14 cellular contexts compared by ENCODE assay signal in the genomic region with DNA sequence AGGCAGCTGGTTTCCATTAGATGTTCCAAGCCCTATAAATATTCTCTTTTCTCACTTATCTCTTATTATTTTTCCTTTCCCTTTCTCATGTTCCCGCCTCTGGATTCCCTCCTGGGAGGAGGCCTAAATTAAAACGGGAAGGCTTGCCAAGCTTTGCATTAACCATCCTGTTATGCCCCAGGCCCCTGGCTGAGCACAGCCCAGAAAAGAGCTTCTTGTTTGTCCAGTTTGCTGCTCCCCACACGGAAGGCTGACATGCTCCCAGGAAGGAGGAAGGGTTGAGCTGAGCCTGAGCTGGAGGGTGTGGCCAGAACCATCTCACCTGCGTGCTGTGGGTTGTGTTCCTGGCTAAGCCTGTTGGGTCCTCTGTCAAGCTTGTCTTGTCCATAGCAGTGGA.
DNase-seq lines count a peak whose midpoint lies in the region; ATAC-seq and TF ChIP-seq lines count a peak whose summit lies in the region.
"Had no signal": no experiment of that assay in that cellular context is flagged by ENCODE, and none has a peak within 500 bp of the region (broad histone marks: within the 10 kb centered on the region; RNA-seq: fewer than 3 reads in every experiment).

No MANE protein-coding gene starts in this region.

- no peaks in the 10 kb centered on the region for H3K36me3 ChIP-seq in mesodermal cell (ENCODE audit: control insufficient read depth, insufficient read depth, low read length)

- DNase-seq in NCI-H2107 treated with DMSO at 0.1 percent for 48 hours (lab: John Stamatoyannopoulos, UW; ENCODE audit: unreplicated experiment) (peak; percentile 58), NCI-H2107 (lab: John Stamatoyannopoulos, UW) (no peak), WTC11 (ENCODE audit: low spot score) (no peak), ureter (ENCODE audit: low spot score) (peak; percentile 67), SHP77 (lab: John Stamatoyannopoulos, UW) (no peak)
- DNase-seq in stimulated activated CD4-positive, alpha-beta T cell treated with anti-CD3 and anti-CD28 coated beads, Interleukin-1b, Interleukin-23, amount 100 ng/mL, for 48 hours = no peak
- DNase-seq: erythroblast; GF-D8; NCI-H1105 treated with DMSO at 0.1 percent for 48 hours; stimulated activated naive CD8-positive, alpha-beta T cell treated with anti-CD3 and anti-CD28 coated beads, Interleukin-15, Interleukin-2, amounts not matched to agents 100 U/mL and 50 U/mL, for 24 hours; T-helper 1 cell had no signal

- peak overlapping the region; percentile 10 for H3K27ac ChIP-seq in mesodermal cell (ENCODE audit: low read depth, low read length, severe bottlenecking)
- H3K27ac ChIP-seq: A549 had no signal

- H3K4me3 Mint-ChIP-seq in WTC11 = no peak overlapping the region

- no peak overlapping the region for H3K4me3 ChIP-seq in mesodermal cell (ENCODE audit: extremely low read depth, insufficient read depth, low read length, poor library complexity, severe bottlenecking)
- H3K4me3 ChIP-seq: A549 had no signal

- H3K4me1 ChIP-seq in mesodermal cell (ENCODE audit: control insufficient read depth, insufficient read depth, low read length, poor library complexity, severe bottlenecking) = peaks cover 10% of the 10 kb centered on the region
- H3K4me1 ChIP-seq: A549 had no signal

- H3K27me3 Mint-ChIP-seq in WTC11 (ENCODE audit: low read depth) = peaks cover 17% of the 10 kb centered on the region

- 68 to 87% methylated on average over 3 of the region's 4 CpGs for WGBS in mesodermal cell (ENCODE audit: insufficient coverage in 2 of 2), 2 experiments

- TF ChIP-seq CTCF in WTC11 (IDR thresholded peaks at IDR 0.05) = no peak

- no peaks in the 10 kb centered on the region for H3K36me3 Mint-ChIP-seq in WTC11

- CTCF ChIA-PET in WTC11 (lab: Charles Lee) = interaction anchor here (0.6 to 1.2 kb wide), 2 partner anchors 43 to 140 kb away, joined by 3 read pairs; no protein-coding TSS in a partner anchor

- ATAC-seq in WTC11 (peak; percentile 15; the same call in 1 of the 2 replicates), HG02588 (IDR thresholded peaks at IDR 0.05; ENCODE audit: unreplicated experiment) (no peak)
- ATAC-seq: A549; stimulated activated naive CD8-positive, alpha-beta T cell treated with anti-CD3 and anti-CD28 coated beads, Interleukin-15, Interleukin-2, amounts not matched to agents 100 U/mL and 50 U/mL, for 24 hours had no signal

- H3K9me3 ChIP-seq in mesodermal cell (ENCODE audit: control insufficient read depth, low read length) = no peaks in the 10 kb centered on the region
- H3K9me3 ChIP-seq: A549 had no signal

- POLR2A ChIA-PET in WTC11 (lab: Charles Lee) = no interaction called here

- no peak overlapping the region for H3K27ac Mint-ChIP-seq in WTC11

- no peaks in the 10 kb centered on the region for H3K9me3 Mint-ChIP-seq in WTC11

- H3K4me1 Mint-ChIP-seq in WTC11 = peaks cover 60% of the 10 kb centered on the region

TF ChIP-seq in WTC11, 78 proteins besides CTCF, POLR2A, EP300 and RAD21:
- TF ChIP-seq IRF2 (CRISPR knock-in tag; IDR thresholded peaks at IDR 0.05; ENCODE audit: borderline replicate concordance, low read depth) (no peak), NFE2L1 (CRISPR knock-in tag; IDR thresholded peaks at IDR 0.05) (no peak), ZNF423 (CRISPR knock-in tag; IDR thresholded peaks at IDR 0.05) (no peak), TEAD1 (CRISPR knock-in tag; IDR thresholded peaks at IDR 0.05) (no peak), FOXP1 (CRISPR knock-in tag; IDR thresholded peaks at IDR 0.05; ENCODE audit: borderline replicate concordance) (no peak), JUN (CRISPR knock-in tag; IDR thresholded peaks at IDR 0.05) (no peak), FOXJ3 (CRISPR knock-in tag; IDR thresholded peaks at IDR 0.05; ENCODE audit: borderline replicate concordance) (no peak), CREB1 (CRISPR knock-in tag; IDR thresholded peaks at IDR 0.05) (no peak), FOXK1 (CRISPR knock-in tag; IDR thresholded peaks at IDR 0.05) (no peak), NR1H2 (CRISPR knock-in tag; IDR thresholded peaks at IDR 0.05) (no peak)
- TF ChIP-seq, protein P1, sequence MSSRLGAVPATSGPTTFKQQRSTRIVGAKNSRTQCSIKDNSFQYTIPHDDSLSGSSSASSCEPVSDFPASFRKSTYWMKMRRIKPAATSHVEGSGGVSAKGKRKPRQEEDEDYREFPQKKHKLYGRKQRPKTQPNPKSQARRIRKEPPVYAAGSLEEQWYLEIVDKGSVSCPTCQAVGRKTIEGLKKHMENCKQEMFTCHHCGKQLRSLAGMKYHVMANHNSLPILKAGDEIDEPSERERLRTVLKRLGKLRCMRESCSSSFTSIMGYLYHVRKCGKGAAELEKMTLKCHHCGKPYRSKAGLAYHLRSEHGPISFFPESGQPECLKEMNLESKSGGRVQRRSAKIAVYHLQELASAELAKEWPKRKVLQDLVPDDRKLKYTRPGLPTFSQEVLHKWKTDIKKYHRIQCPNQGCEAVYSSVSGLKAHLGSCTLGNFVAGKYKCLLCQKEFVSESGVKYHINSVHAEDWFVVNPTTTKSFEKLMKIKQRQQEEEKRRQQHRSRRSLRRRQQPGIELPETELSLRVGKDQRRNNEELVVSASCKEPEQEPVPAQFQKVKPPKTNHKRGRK (CRISPR knock-in tag; IDR thresholded peaks at IDR 0.05; ENCODE audit: borderline replicate concordance) = no peak
- TF ChIP-seq, protein P2, sequence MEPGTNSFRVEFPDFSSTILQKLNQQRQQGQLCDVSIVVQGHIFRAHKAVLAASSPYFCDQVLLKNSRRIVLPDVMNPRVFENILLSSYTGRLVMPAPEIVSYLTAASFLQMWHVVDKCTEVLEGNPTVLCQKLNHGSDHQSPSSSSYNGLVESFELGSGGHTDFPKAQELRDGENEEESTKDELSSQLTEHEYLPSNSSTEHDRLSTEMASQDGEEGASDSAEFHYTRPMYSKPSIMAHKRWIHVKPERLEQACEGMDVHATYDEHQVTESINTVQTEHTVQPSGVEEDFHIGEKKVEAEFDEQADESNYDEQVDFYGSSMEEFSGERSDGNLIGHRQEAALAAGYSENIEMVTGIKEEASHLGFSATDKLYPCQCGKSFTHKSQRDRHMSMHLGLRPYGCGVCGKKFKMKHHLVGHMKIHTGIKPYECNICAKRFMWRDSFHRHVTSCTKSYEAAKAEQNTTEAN (CRISPR knock-in tag; IDR thresholded peaks at IDR 0.05) = no peak
- TF ChIP-seq, protein P3, sequence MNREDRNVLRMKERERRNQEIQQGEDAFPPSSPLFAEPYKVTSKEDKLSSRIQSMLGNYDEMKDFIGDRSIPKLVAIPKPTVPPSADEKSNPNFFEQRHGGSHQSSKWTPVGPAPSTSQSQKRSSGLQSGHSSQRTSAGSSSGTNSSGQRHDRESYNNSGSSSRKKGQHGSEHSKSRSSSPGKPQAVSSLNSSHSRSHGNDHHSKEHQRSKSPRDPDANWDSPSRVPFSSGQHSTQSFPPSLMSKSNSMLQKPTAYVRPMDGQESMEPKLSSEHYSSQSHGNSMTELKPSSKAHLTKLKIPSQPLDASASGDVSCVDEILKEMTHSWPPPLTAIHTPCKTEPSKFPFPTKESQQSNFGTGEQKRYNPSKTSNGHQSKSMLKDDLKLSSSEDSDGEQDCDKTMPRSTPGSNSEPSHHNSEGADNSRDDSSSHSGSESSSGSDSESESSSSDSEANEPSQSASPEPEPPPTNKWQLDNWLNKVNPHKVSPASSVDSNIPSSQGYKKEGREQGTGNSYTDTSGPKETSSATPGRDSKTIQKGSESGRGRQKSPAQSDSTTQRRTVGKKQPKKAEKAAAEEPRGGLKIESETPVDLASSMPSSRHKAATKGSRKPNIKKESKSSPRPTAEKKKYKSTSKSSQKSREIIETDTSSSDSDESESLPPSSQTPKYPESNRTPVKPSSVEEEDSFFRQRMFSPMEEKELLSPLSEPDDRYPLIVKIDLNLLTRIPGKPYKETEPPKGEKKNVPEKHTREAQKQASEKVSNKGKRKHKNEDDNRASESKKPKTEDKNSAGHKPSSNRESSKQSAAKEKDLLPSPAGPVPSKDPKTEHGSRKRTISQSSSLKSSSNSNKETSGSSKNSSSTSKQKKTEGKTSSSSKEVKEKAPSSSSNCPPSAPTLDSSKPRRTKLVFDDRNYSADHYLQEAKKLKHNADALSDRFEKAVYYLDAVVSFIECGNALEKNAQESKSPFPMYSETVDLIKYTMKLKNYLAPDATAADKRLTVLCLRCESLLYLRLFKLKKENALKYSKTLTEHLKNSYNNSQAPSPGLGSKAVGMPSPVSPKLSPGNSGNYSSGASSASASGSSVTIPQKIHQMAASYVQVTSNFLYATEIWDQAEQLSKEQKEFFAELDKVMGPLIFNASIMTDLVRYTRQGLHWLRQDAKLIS (CRISPR knock-in tag; IDR thresholded peaks at IDR 0.05; ENCODE audit: borderline replicate concordance) = no peak
- TF ChIP-seq, protein P4, sequence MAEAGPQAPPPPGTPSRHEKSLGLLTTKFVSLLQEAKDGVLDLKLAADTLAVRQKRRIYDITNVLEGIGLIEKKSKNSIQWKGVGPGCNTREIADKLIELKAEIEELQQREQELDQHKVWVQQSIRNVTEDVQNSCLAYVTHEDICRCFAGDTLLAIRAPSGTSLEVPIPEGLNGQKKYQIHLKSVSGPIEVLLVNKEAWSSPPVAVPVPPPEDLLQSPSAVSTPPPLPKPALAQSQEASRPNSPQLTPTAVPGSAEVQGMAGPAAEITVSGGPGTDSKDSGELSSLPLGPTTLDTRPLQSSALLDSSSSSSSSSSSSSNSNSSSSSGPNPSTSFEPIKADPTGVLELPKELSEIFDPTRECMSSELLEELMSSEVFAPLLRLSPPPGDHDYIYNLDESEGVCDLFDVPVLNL (CRISPR knock-in tag; IDR thresholded peaks at IDR 0.05; ENCODE audit: borderline replicate concordance, low read depth) = no peak

Comparison
In these comparisons a context has a peak if more than half of its experiments do, and no peak if none do; other contexts are left out.
1. DNase-seq: peak in NCI-H2107 treated with DMSO at 0.1 percent for 48 hours (single experiment) and ureter (single experiment); none in NCI-H2107 (single experiment), WTC11 (single experiment), stimulated activated CD4-positive, alpha-beta T cell treated with anti-CD3 and anti-CD28 coated beads, Interleukin-1b, Interleukin-23, amount 100 ng/mL, for 48 hours (single experiment) and SHP77 (0 of 2).